Comparison of ENCODE assay signal across 1 cellular context in the genomic region with DNA sequence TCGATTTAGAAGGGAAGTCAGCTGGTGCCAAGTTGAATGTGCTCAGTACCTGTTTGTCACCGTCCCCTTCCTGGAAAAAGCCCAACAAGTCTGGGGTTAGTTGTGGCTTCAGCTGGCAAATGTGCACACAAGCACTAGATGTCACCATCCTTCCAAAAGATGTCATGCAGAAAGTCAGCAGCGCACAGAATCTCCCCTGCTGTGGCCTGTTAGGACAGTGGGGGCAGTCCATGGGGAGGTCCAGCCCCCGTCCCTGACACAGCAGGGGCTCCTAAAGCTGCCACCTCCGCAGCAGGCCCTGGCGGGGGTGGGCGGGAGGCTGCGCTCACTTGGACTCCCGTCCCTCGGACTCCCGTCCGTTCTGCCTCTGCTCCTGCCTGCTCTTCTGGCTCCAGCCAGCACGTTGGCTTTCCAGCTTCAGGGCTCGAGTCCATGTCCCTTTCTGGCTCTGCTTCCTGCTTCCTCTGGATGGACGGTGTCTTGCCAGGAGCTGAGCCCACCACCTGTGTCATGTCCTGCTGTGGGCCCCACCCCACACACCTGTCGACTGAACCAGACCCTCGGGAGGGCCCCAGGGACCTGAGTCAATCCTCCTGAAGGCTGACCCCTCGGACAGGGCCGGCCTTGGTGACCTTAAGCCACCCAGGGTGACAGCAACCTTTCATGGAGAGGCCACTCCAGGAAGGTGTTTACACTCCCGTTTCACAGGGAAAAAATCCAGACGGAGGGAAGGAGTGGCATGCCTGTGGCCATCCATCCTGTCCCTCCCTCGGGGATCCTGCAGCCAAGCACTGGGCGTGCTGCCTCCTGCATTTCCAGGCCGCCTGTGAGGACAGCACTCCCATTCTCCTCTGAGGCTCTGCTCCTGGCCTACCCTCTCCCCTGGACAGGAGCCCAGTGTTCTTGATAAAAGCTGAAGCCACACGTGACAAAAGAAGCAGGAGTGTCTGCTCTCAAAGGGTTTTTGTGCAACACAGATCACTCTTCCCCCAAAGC.
TF ChIP-seq lines count a peak whose summit lies in the region.

No MANE protein-coding gene starts in this region.

TF ChIP-seq in K562, 482 proteins besides CTCF, POLR2A, EP300 and RAD21:
- TF ChIP-seq, protein P1, sequence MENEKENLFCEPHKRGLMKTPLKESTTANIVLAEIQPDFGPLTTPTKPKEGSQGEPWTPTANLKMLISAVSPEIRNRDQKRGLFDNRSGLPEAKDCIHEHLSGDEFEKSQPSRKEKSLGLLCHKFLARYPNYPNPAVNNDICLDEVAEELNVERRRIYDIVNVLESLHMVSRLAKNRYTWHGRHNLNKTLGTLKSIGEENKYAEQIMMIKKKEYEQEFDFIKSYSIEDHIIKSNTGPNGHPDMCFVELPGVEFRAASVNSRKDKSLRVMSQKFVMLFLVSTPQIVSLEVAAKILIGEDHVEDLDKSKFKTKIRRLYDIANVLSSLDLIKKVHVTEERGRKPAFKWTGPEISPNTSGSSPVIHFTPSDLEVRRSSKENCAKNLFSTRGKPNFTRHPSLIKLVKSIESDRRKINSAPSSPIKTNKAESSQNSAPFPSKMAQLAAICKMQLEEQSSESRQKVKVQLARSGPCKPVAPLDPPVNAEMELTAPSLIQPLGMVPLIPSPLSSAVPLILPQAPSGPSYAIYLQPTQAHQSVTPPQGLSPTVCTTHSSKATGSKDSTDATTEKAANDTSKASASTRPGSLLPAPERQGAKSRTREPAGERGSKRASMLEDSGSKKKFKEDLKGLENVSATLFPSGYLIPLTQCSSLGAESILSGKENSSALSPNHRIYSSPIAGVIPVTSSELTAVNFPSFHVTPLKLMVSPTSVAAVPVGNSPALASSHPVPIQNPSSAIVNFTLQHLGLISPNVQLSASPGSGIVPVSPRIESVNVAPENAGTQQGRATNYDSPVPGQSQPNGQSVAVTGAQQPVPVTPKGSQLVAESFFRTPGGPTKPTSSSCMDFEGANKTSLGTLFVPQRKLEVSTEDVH (IDR thresholded peaks at IDR 0.05; ENCODE audit: low read depth, partially characterized antibody): no peak
- TF ChIP-seq PRPF4 (IDR thresholded peaks at IDR 0.05; ENCODE audit: insufficient read depth, low read depth, low read length, poor library complexity, severe bottlenecking) (no peak), TSC22D4 (tag; IDR thresholded peaks at IDR 0.05) (no peak), NFXL1 (CRISPR knock-in tag; IDR thresholded peaks at IDR 0.05) (no peak), SOX6 (IDR thresholded peaks at IDR 0.05) (no peak), ZFP1 (CRISPR knock-in tag; IDR thresholded peaks at IDR 0.05) (no peak), SMC3 (conservative IDR thresholded peaks at IDR 0.05; ENCODE audit: insufficient read depth, low read depth, low read length) (no peak), ZNF699 (CRISPR knock-in tag; IDR thresholded peaks at IDR 0.05; ENCODE audit: insufficient replicate concordance) (no peak), FOSL1 (tag; conservative IDR thresholded peaks at IDR 0.05) (no peak), ZNF253 (CRISPR knock-in tag; conservative IDR thresholded peaks at IDR 0.05) (no peak), MAFF (IDR thresholded peaks at IDR 0.05; ENCODE audit: low read length) (no peak), ZNF146 (CRISPR knock-in tag; IDR thresholded peaks at IDR 0.05; ENCODE audit: unreplicated experiment) (no peak), RBM22 (IDR thresholded peaks at IDR 0.05; ENCODE audit: low read depth, low read length, poor library complexity, severe bottlenecking) (no peak), ZNF77 (CRISPR knock-in tag; IDR thresholded peaks at IDR 0.05) (no peak), ZNF57 (CRISPR knock-in tag; IDR thresholded peaks at IDR 0.05) (no peak), ZNF444 (CRISPR knock-in tag; IDR thresholded peaks at IDR 0.05) (no peak)
TF ChIP-seq in K562: peak in this region for 0.
